ENCODE assay signal across 8 cellular contexts in the genomic region with DNA sequence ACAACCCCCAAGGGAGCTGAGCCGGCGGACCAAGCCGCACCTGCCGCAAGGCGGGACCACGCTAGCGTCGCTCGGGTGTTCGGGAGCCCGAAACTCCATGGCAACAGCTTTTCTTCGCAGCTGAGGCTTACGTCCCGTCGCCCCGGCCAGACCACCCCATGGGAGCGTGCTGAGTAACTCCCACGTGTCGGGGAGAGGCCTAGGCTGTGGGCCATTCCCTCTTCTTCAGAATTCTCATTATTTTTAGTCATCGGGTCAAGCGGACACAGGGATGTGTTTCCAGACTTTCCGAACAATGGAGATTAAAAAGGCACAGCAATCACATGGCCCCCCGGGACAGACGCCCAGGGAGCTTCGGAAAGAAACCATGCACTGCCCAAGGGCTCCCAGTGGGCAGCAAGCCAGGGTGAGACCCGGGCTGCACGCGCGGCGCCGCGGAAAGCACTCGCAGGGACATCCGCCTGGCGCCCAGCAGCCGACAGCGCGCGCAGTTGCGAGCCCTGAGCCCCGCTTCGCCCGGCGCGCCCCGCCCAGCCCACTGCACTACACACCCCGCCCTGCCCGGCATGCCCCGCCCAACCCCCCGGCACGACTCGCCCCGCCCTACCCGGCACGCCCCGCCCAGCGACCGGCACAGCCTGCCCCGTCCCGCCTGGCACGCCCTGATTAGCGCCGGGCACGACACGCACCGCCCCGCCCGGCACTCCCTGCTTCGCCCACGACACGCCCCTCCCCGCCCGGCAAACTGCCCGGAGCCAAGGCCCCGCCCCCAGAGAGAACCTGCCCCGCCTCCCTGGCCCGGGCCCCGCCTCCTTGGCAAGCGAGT. TPM values are rescaled to one million over a fixed set of nuclear protein-coding genes. Genes with fewer than 3 reads are reported as not detected.
DNase-seq lines count a peak whose midpoint lies in the region; ATAC-seq, FAIRE-seq and TF ChIP-seq lines count a peak whose summit lies in the region.

No MANE protein-coding gene starts in this region.

- H3K4me1 Mint-ChIP-seq in endothelial cell (ENCODE audit: unreplicated experiment), result peaks cover 3% of the 10 kb centered on the region

- H3K9me3 Mint-ChIP-seq in endothelial cell (ENCODE audit: unreplicated experiment), result no peaks in the 10 kb centered on the region

- in situ Hi-C loops in Caki2 (cut with HindIII; ENCODE audit: low pct_unique_long_range_greater_than_20kb, low sequenced_read_pairs), result no loop called here

- no peak overlapping the region for H3K27ac Mint-ChIP-seq in endothelial cell (ENCODE audit: unreplicated experiment)

- peaks cover 2% of the 10 kb centered on the region for H3K27me3 Mint-ChIP-seq in endothelial cell (ENCODE audit: unreplicated experiment)

- peak; percentile 62 for DNase-seq in Caki2 (ENCODE audit: low read depth)
- peak; percentile 88 for DNase-seq in HTR-8/SVneo (ENCODE audit: insufficient read length, low spot score)
- DNase-seq in NOMO-1 treated with DMSO at 0.1 percent for 48 hours (lab: John Stamatoyannopoulos, UW; ENCODE audit: unreplicated experiment), result peak; percentile 94
- peak; percentile 95 for DNase-seq in activated CD8-positive, alpha-beta memory T cell treated with anti-CD3 and anti-CD28 coated beads, Interleukin-2, amount 50 U/mL, for 1 hour (ENCODE audit: extremely low read depth)
- peak; percentile 99 for DNase-seq in endothelial cell (ENCODE audit: low spot score)
- DNase-seq in midbrain (lab: John Stamatoyannopoulos, UW), result peak; percentile 95
- peak; percentile 98 to 99 for DNase-seq in stimulated activated CD8-positive, alpha-beta memory T cell treated with anti-CD3 and anti-CD28 coated beads, Interleukin-15, amount 100 ng/mL, for 48 hours (ENCODE audit: low read depth in 2 of 2)

- peak overlapping the region; percentile 88 for H3K4me3 Mint-ChIP-seq in endothelial cell (ENCODE audit: unreplicated experiment)

- peak; percentile 99 for FAIRE-seq in HTR-8/SVneo (lab: Jason Lieb, UNC)

- no peaks in the 10 kb centered on the region for H3K36me3 Mint-ChIP-seq in endothelial cell (ENCODE audit: low read depth, unreplicated experiment)

- no peak for TF ChIP-seq CTCF in endothelial cell (IDR thresholded peaks at IDR 0.05; ENCODE audit: unreplicated experiment)

- peak; percentile 85 for ATAC-seq in GM21381 (IDR thresholded peaks at IDR 0.05; ENCODE audit: unreplicated experiment)

RNA-seq across cellular contexts. Expression of a gene that starts 0.4 kb away (rescaled TPM):
- total RNA-seq in Caki2 (2014; rRNA removed; shearing (Covaris generic); ENCODE audit: low replicate concordance), result 2.6 and 5.6 TPM in 2 replicates
- total RNA-seq in endothelial cell (ENCODE audit: unreplicated experiment), result 4.5 TPM

RNA-seq across cellular contexts. Expression of a gene that starts 28.2 kb away (rescaled TPM):
- 21.9 and 26.8 TPM in 2 replicates for total RNA-seq in Caki2 (2014; rRNA removed; shearing (Covaris generic); ENCODE audit: low replicate concordance)
- 27.6 TPM for total RNA-seq in endothelial cell (ENCODE audit: unreplicated experiment)

RNA-seq across cellular contexts. Expression of a gene that starts 28.4 kb away (rescaled TPM):
- total RNA-seq in Caki2 (2014; rRNA removed; shearing (Covaris generic); ENCODE audit: low replicate concordance), result 1.2 and 1.6 TPM in 2 replicates
- 14.1 TPM for total RNA-seq in endothelial cell (ENCODE audit: unreplicated experiment)

Comparison
In these comparisons a context has a peak if more than half of its experiments do, and no peak if none do; other contexts are left out.
1. Peak in every context shown above with its lines: DNase-seq and ATAC-seq.